In genomic region chr7:42722726-42723125, GRCh38 we compare ENCODE assay signal across 1 cellular context.
TF ChIP-seq lines count a peak whose summit lies in the region.

No MANE protein-coding gene starts in this region.

TF ChIP-seq in K562, 482 proteins besides CTCF, POLR2A, EP300 and RAD21 (continued from another document):
- TF ChIP-seq RBBP5 (IDR thresholded peaks at IDR 0.05; ENCODE audit: borderline replicate concordance, insufficient read depth, low read length, poor library complexity, severe bottlenecking) = no peak
- TF ChIP-seq RREB1 (CRISPR knock-in tag; IDR thresholded peaks at IDR 0.05) = no peak
- TF ChIP-seq STAT6 (CRISPR knock-in tag; IDR thresholded peaks at IDR 0.05) = no peak
- TF ChIP-seq SPI1 (IDR thresholded peaks at IDR 0.05; ENCODE audit: borderline replicate concordance, low read depth, low read length) = no peak
- TF ChIP-seq SMARCA4 (IDR thresholded peaks at IDR 0.05) = no peak
- TF ChIP-seq E2F5 (CRISPR knock-in tag; IDR thresholded peaks at IDR 0.05) = no peak
- TF ChIP-seq ZSCAN32 (CRISPR knock-in tag; IDR thresholded peaks at IDR 0.05) = no peak
- TF ChIP-seq NFIX (CRISPR knock-in tag; IDR thresholded peaks at IDR 0.05; ENCODE audit: low read depth) = no peak
- TF ChIP-seq SNRNP70 (optimal IDR thresholded peaks at IDR 0.05; ENCODE audit: low read depth, low read length) = no peak
- TF ChIP-seq U2AF1 (optimal IDR thresholded peaks at IDR 0.05; ENCODE audit: low read depth, low read length) = no peak
- no peak for TF ChIP-seq TAF1 (IDR thresholded peaks at IDR 0.05; ENCODE audit: control insufficient read depth, extremely low read depth, insufficient read depth, low read length, severe bottlenecking)
- no peak for TF ChIP-seq THAP12 (CRISPR knock-in tag; IDR thresholded peaks at IDR 0.05)
- no peak for TF ChIP-seq RBM17 (IDR thresholded peaks at IDR 0.05; ENCODE audit: borderline replicate concordance, low read depth, low read length)
- no peak for TF ChIP-seq RBM15 (IDR thresholded peaks at IDR 0.05; ENCODE audit: insufficient read depth, low read length)
- no peak for TF ChIP-seq CREB3 (tag; conservative IDR thresholded peaks at IDR 0.05; ENCODE audit: low read depth)
- no peak for TF ChIP-seq L3MBTL2 (IDR thresholded peaks at IDR 0.05)
